11 cellular contexts compared by ENCODE assay signal in genomic region chr1:2538376-2538775, GRCh38. TPM values are rescaled to one million over a fixed set of nuclear protein-coding genes. Genes with fewer than 3 reads are reported as not detected.
"Had no signal": no experiment of that assay in that cellular context is flagged by ENCODE, and none has a peak within 500 bp of the region (broad histone marks: within the 10 kb centered on the region; RNA-seq: fewer than 3 reads in every experiment).

No MANE protein-coding gene starts in this region.

- H3K27ac ChIP-seq: GM23248 had no signal

- H3K4me3 ChIP-seq: GM23248, GM23338, HAP-1 had no signal

- DNase-seq: GM23248, GOT3, H7, H9, HCEC 1CT, HFFc6 had no signal

- H3K4me2 ChIP-seq: GM23338 had no signal

- H3K27ac Mint-ChIP-seq: GM23338, HFFc6 had no signal

- FAIRE-seq: H1, H54 had no signal

- ATAC-seq: GM23338 had no signal

- H3K36me3 ChIP-seq: HAP-1 had no signal

- H3K9me3 Mint-ChIP-seq: GM23338, HFFc6 had no signal

- H2AFZ ChIP-seq: GM23248, GM23338 had no signal

- H3K9ac ChIP-seq: GM23248 had no signal

- H3K4me3 Mint-ChIP-seq: GM23338, H9, HFFc6 had no signal

- H3K9me3 ChIP-seq: HAP-1 had no signal

RNA-seq across cellular contexts. Expression of gene HES5, which starts 8.3 kb away (rescaled TPM):
- total RNA-seq: GM23248, H4, H9 had no signal
- polyA plus RNA-seq: GM23248, H1 had no signal

RNA-seq across cellular contexts. Expression of gene TNFRSF14, which starts 17.8 kb away (rescaled TPM):
- total RNA-seq: GM23338 had no signal
- polyA plus RNA-seq: GM23338 had no signal
